Comparison of ENCODE assay signal across 3 cellular contexts in the genomic region with DNA sequence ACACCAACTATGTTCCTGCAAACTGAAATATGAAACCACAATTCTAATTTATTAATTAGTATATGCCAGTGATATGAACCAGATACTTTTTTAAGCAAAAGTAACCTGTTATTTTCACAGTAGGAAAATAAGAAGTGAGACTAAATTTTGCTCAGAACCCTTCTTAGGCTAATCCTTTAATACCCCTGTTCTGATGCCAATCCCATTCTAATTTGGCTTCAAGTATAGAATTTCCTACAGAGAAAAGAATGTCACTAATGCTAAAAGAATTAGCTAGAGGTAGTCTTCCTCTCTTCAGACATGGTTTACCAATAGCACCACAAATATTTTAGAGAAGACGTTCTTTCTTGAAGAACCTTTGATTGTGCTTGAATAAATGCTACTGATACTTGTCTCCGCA.
"Had no signal": no experiment of that assay in that cellular context is flagged by ENCODE, and none has a peak within 500 bp of the region (broad histone marks: within the 10 kb centered on the region; RNA-seq: fewer than 3 reads in every experiment).

No MANE protein-coding gene starts in this region.

- DNase-seq: GDM1, GF-D8 had no signal

- H3K4me3 ChIP-seq: GM12878 had no signal

- ATAC-seq: GM12878 had no signal
